In the genomic region with DNA sequence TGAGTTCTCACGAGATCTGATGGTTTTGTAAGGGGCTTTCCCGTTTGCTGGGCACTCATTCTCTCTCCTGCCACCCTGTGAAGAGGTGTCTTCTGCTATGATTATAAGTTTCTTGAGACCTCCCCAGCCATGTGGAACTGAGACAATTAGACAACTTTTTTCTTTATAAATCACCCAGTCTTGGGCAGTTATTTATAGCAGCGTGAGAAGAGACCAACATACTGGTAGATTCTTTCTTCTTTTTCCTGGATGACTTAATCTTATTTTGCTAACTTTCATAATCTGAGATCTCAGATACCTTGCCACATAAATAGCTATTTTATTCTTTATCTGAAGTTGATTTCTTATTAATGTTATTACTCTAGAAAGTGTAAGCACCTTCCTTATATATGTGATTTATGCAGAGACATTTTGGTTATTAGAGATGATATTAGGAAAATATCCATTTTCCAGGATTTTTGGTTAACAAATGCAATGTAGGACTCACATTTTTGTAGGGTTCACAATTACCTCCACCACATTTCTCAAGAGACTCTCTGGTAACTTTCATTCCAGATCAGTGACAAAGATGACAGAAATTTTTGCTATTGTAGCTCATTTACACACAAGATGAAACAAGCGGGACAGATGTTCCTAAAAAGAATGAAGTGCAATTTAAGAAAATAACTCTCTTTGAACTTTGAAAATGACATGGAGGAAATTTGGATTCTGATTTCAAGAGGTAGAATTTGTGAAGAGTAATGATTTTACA, we compare ENCODE assay signal across 1 cellular context.
TF ChIP-seq lines count a peak whose summit lies in the region.

No MANE protein-coding gene starts in this region.

TF ChIP-seq in GM12878, 131 proteins besides CTCF, POLR2A, EP300 and RAD21:
- TF ChIP-seq KDM1A (IDR thresholded peaks at IDR 0.05; ENCODE audit: borderline replicate concordance) (no peak), MTA2 (IDR thresholded peaks at IDR 0.05; ENCODE audit: low read depth) (no peak), IRF5 (IDR thresholded peaks at IDR 0.05; ENCODE audit: borderline replicate concordance) (no peak), KAT2A (conservative IDR thresholded peaks at IDR 0.05; ENCODE audit: control insufficient read depth, low read depth, low read length) (no peak), BHLHE40 (IDR thresholded peaks at IDR 0.05; ENCODE audit: borderline replicate concordance in 1 of 2, low read depth in 2 of 2, low read length in 1 of 2) (peak in 1 of 2 experiments; percentile 67; a peak in 1 of 4 replicates), SREBF1 (IDR thresholded peaks at IDR 0.05; ENCODE audit: low read length) (no peak), RCOR1 (conservative IDR thresholded peaks at IDR 0.05; ENCODE audit: low read depth, low read length) (no peak)
- TF ChIP-seq, protein P1, sequence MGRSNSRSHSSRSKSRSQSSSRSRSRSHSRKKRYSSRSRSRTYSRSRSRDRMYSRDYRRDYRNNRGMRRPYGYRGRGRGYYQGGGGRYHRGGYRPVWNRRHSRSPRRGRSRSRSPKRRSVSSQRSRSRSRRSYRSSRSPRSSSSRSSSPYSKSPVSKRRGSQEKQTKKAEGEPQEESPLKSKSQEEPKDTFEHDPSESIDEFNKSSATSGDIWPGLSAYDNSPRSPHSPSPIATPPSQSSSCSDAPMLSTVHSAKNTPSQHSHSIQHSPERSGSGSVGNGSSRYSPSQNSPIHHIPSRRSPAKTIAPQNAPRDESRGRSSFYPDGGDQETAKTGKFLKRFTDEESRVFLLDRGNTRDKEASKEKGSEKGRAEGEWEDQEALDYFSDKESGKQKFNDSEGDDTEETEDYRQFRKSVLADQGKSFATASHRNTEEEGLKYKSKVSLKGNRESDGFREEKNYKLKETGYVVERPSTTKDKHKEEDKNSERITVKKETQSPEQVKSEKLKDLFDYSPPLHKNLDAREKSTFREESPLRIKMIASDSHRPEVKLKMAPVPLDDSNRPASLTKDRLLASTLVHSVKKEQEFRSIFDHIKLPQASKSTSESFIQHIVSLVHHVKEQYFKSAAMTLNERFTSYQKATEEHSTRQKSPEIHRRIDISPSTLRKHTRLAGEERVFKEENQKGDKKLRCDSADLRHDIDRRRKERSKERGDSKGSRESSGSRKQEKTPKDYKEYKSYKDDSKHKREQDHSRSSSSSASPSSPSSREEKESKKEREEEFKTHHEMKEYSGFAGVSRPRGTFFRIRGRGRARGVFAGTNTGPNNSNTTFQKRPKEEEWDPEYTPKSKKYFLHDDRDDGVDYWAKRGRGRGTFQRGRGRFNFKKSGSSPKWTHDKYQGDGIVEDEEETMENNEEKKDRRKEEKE (IDR thresholded peaks at IDR 0.05) = no peak
